7 cellular contexts compared by ENCODE assay signal in the genomic region with DNA sequence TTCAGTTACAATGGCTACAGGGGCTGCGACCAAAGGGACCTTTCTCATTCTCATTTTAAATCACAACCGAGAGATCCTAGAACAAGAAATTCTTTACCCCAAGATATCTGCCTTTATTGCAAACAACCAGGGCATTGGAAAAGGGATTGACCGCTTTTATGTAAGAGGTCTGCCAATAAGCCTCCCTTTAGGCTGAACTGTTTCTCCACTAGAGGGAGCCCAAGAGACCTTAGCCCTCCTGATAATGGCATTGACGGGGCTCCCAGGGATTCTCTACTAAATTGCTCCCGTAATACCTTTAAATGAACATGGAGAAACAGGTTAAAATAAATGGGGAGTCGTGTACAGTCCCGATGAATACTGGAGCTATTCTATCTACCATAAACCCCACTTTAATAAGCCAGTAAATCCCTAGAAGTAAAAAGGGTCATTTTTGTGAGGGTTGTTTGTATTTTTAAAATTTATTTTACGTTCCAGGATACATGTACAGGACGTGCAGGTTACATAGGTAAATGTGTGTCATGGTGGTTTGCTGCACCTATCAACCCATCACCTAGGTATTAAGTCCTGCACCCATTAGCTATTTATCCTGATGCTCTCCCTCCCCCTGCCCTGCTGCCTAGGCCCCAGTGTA. TPM values are rescaled to one million over a fixed set of nuclear protein-coding genes. Genes with fewer than 3 reads are reported as not detected.
DNase-seq lines count a peak whose midpoint lies in the region; FAIRE-seq and TF ChIP-seq lines count a peak whose summit lies in the region.

No MANE protein-coding gene starts in this region.

- H3K9ac ChIP-seq in liver (ENCODE audit: low read depth in 1 of 2, low read length in 2 of 2), result no peak overlapping the region

- intact Hi-C loops in thyroid gland (cut with DNase I), result loop anchor here (5.0 to 10.0 kb wide), 2 partner anchors 176 to 369 kb away; no protein-coding TSS in a partner anchor

- peak; percentile 93 for FAIRE-seq in H54 (lab: Jason Lieb, UNC)

- no peaks in the 10 kb centered on the region for H3K36me3 ChIP-seq in liver (ENCODE audit: control insufficient read depth in 4 of 4, insufficient read depth in 3 of 4, low read depth in 1 of 4, low read length in 3 of 4)
- no peaks in the 10 kb centered on the region for H3K36me3 ChIP-seq in thyroid gland

- H3K27me3 ChIP-seq in liver (ENCODE audit: control insufficient read depth in 4 of 4, insufficient read depth in 4 of 4, low read length in 3 of 4) (no peaks in the 10 kb centered on the region), thyroid gland (no peaks in the 10 kb centered on the region)

- no peak overlapping the region for H3K4me3 ChIP-seq in liver (ENCODE audit: low read depth in 1 of 3, low read length in 3 of 3)
- no peak overlapping the region for H3K4me3 ChIP-seq in thyroid gland (replicated peaks in 1 of 3)

- peak; percentile 89 to 94 for TF ChIP-seq RAD21 in liver (IDR thresholded peaks at IDR 0.05)

- DNase-seq in GM10248 (ENCODE audit: extremely low spot score) (peak; percentile 49), H54 (ENCODE audit: insufficient read length, low spot score) (peak; percentile 41), NAMALWA (ENCODE audit: low spot score) (peak; percentile 79), SK-N-DZ (ENCODE audit: low spot score) (peak; percentile 77), thyroid gland (peak; percentile 24 to 27)
- DNase-seq in central memory CD4-positive, alpha-beta T cell, result peak; percentile 26

- TF ChIP-seq CTCF in GM10248 (IDR thresholded peaks at IDR 0.05; ENCODE audit: control extremely low read depth, extremely low read depth, low read depth, missing control alignments) (peak; percentile 79), liver (IDR thresholded peaks at IDR 0.05; ENCODE audit: low read depth, low read length, missing input control) (peak; percentile 86), thyroid gland (IDR thresholded peaks at IDR 0.05) (peak; percentile 40 to 82 (median 58))

- TF ChIP-seq POLR2A in H54 (IDR thresholded peaks at IDR 0.05; ENCODE audit: low read depth, low read length) (no peak), thyroid gland (IDR thresholded peaks at IDR 0.05) (no peak)

- CTCF ChIA-PET in GM10248 (lab: Yijun Ruan, JAX), result interaction anchor here (0.6 to 4.3 kb wide), 25 partner anchors 9 to 450 kb away, joined by 3 to 41 read pairs (median 4); no protein-coding TSS in a partner anchor

- H3K27ac ChIP-seq in liver (ENCODE audit: low read depth in 1 of 2, low read length in 2 of 2), result no peak overlapping the region
- H3K27ac ChIP-seq in thyroid gland, result no peak overlapping the region

- 39% methylated on average over 9 of the region's 9 CpGs for WGBS in liver
- WGBS in thyroid gland, 2 donors, result 43 to 54% methylated on average over 9 of the region's 9 CpGs

- POLR2A ChIA-PET in GM10248 (lab: Yijun Ruan, JAX), result no interaction called here

- H3K9me3 ChIP-seq in liver (ENCODE audit: control insufficient read depth in 4 of 4, low read length in 3 of 4) (no peaks in the 10 kb centered on the region), thyroid gland (no peaks in the 10 kb centered on the region)

- H3K4me1 ChIP-seq in liver (ENCODE audit: control insufficient read depth in 4 of 4, insufficient read depth in 4 of 4, low read length in 3 of 4) (no peaks in the 10 kb centered on the region), thyroid gland (no peaks in the 10 kb centered on the region)

TF ChIP-seq in liver, 16 proteins besides CTCF, POLR2A, EP300 and RAD21:
- TF ChIP-seq TAF1 (conservative IDR thresholded peaks at IDR 0.05) (no peak), REST (IDR thresholded peaks at IDR 0.05) (no peak), EGR1 (IDR thresholded peaks at IDR 0.05; ENCODE audit: low read depth in 2 of 2) (no peak)

RNA-seq across cellular contexts. Expression of gene IGSF10, which starts 7.5 kb away (rescaled TPM):
- 0.68 and 0.86 TPM in 2 replicates for polyA plus RNA-seq in SK-N-DZ (2014; cell fraction: cytosol; rRNA removed)
- 1.4 and 1.5 TPM in 2 replicates for polyA plus RNA-seq in SK-N-DZ (2014; cell fraction: nucleus; rRNA removed)
- 1 to 10 TPM in 1 of 2 donors, under 1 TPM in 1; 0.65 to 1.6 TPM for total RNA-seq in liver
- polyA plus RNA-seq in liver, result under 1 TPM; 0.24 to 0.81 TPM
- 1 to 10 TPM; 2.4 to 6.8 (median 5.8) TPM for total RNA-seq in thyroid gland

Comparison
In these comparisons a context has a peak if more than half of its experiments do, and no peak if none do; other contexts are left out.
1. DNase-seq: peak in every context shown above with its lines; median percentile 79 in NAMALWA; 77 in SK-N-DZ; 49 in GM10248; 41 in H54; 26 in central memory CD4-positive, alpha-beta T cell; 26 in thyroid gland.